In the genomic region with DNA sequence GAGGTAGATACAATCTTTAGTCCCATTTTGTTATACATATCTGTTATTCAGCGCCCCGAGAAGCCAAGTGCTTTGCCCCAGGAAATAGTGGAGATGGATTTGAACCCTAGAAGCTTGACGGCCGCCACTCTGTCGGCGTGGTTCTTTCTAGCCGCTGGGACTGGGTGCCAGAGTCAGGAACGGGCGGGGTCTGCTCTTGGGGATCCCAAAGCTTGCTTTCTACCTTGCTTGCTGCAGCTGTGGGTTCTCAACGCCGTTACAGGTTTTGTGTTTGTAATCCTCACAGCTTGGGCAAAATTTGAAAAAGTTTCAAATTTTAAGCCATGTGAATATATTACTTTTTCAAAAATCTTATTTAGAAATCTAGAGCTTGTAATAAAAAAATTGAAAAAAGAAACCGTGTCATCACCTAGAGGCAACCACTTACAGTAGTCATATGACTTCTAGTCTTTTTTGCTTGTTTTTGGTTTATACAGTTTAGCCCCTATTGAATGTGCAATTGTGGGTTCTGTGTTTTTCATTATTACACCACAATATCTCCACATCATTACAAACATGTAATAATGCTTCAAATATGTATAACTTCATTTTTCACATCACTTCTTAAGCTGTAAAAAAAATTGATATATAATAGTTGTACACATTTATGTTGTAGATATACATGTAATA, we compare ENCODE assay signal across 8 cellular contexts. TPM values are rescaled to one million over a fixed set of nuclear protein-coding genes. Genes with fewer than 3 reads are reported as not detected.
DNase-seq lines count a peak whose midpoint lies in the region; ATAC-seq and TF ChIP-seq lines count a peak whose summit lies in the region.

No MANE protein-coding gene starts in this region.

- H3K27me3 ChIP-seq in sigmoid colon, result no peaks in the 10 kb centered on the region

- peaks cover 0 to 14% (median under 1%) of the 10 kb centered on the region in 4 donors for H3K36me3 ChIP-seq in sigmoid colon

- no peak for TF ChIP-seq POLR2A in sigmoid colon (IDR thresholded peaks at IDR 0.05)

- peak overlapping the region; percentile 83 to 98 (median 92) for H3K27ac ChIP-seq in sigmoid colon

- POLR2A ChIA-PET in AG04449 (lab: Yijun Ruan, JAX), result interaction anchor here (1.2 to 1.9 kb wide), 3 partner anchors 11 to 154 kb away, joined by 5 to 6 read pairs (median 6); a partner anchor contains a TSS

- no peak for DNase-seq in AG04449 (ENCODE audit: low read depth, low spot score)
- peak; percentile 54 for DNase-seq in NCI-H2227 (lab: John Stamatoyannopoulos, UW; ENCODE audit: unreplicated experiment)
- peak in 1 of 2 donors; percentile 54 for DNase-seq in activated naive CD4-positive, alpha-beta T cell treated with anti-CD3 and anti-CD28 coated beads, Interleukin-2, amount 50 U/mL, for 72 hours (ENCODE audit: low spot score in 2 of 2)
- peak; percentile 46 for DNase-seq in left ventricle myocardium superior
- DNase-seq in sigmoid colon, result no peak
- DNase-seq in GF-D8 (lab: John Stamatoyannopoulos, UW), result no peak

- H3K27ac Mint-ChIP-seq in activated naive CD4-positive, alpha-beta T cell treated with anti-CD3 and anti-CD28 coated beads, Interleukin-2, amount 50 U/mL, for 72 hours, result peak overlapping the region; percentile 95 to 99

- CTCF ChIA-PET in AG04449 (lab: Yijun Ruan, JAX), result interaction anchor here (0.6 to 4.0 kb wide), 7 partner anchors 9 to 326 kb away, joined by 3 to 67 read pairs (median 6); no protein-coding TSS in a partner anchor

- peak overlapping the region; percentile 88 for H3K4me3 ChIP-seq in AG04449 (ENCODE audit: low read depth, low read length)
- H3K4me3 ChIP-seq in sigmoid colon, result peak overlapping the region; percentile 51 to 78 (median 67)

- ATAC-seq in GM19328 (IDR thresholded peaks at IDR 0.05; ENCODE audit: unreplicated experiment), result peak; percentile 13
- ATAC-seq in activated naive CD4-positive, alpha-beta T cell treated with anti-CD3 and anti-CD28 coated beads, Interleukin-2, amount 50 U/mL, for 72 hours, result peak; percentile 34 to 40
- ATAC-seq in left ventricle myocardium superior, result peak; percentile 3
- no peak for ATAC-seq in GM19395 (IDR thresholded peaks at IDR 0.05; ENCODE audit: unreplicated experiment)

- H3K4me1 ChIP-seq in sigmoid colon, result peaks cover 0 to 59% (median 35%) of the 10 kb centered on the region in 4 donors

- 0 to 1% methylated on average over 12 of the region's 12 CpGs for WGBS in sigmoid colon, 2 donors

- TF ChIP-seq CTCF in AG04449 (IDR thresholded peaks at IDR 0.05; ENCODE audit: insufficient read depth, low read length, missing control alignments) (no peak), sigmoid colon (IDR thresholded peaks at IDR 0.05) (no peak)

- no peaks in the 10 kb centered on the region for H3K9me3 Mint-ChIP-seq in activated naive CD4-positive, alpha-beta T cell treated with anti-CD3 and anti-CD28 coated beads, Interleukin-2, amount 50 U/mL, for 72 hours

- peaks cover 10 to 21% of the 10 kb centered on the region in 2 donors for H3K36me3 Mint-ChIP-seq in activated naive CD4-positive, alpha-beta T cell treated with anti-CD3 and anti-CD28 coated beads, Interleukin-2, amount 50 U/mL, for 72 hours

- no peaks in the 10 kb centered on the region for H3K9me3 ChIP-seq in sigmoid colon

- intact Hi-C loops in left ventricle myocardium superior (cut with micrococcal nuclease) (no loop called here), sigmoid colon (cut with DNase I) (loop anchor here (2.0 kb wide), 1 partner anchor 42 kb away; a partner anchor contains a TSS)

- no peak for TF ChIP-seq EP300 in sigmoid colon (IDR thresholded peaks at IDR 0.05)

RNA-seq across cellular contexts. Expression of a gene that starts 0.8 kb away (rescaled TPM):
- total RNA-seq in activated naive CD4-positive, alpha-beta T cell treated with anti-CD3 and anti-CD28 coated beads, Interleukin-2, amount 50 U/mL, for 72 hours, result 10 to 100 TPM; 72.0 to 82.9 TPM
- total RNA-seq in left ventricle myocardium superior, result 154 TPM
- 100 to 1,000 TPM; 148 to 181 (median 165) TPM for total RNA-seq in sigmoid colon
- 100 to 1,000 TPM; 149 to 259 (median 237) TPM for polyA plus RNA-seq in sigmoid colon

RNA-seq across cellular contexts. Expression of a gene that starts 41.5 kb away (rescaled TPM):
- total RNA-seq in activated naive CD4-positive, alpha-beta T cell treated with anti-CD3 and anti-CD28 coated beads, Interleukin-2, amount 50 U/mL, for 72 hours, result 1 to 10 TPM; 1.3 to 1.9 TPM
- total RNA-seq in left ventricle myocardium superior (137 TPM), sigmoid colon (10 to 100 TPM; 51.0 to 88.1 (median 77.8) TPM)
- polyA plus RNA-seq in sigmoid colon, result 10 to 100 TPM; 45.5 to 47.9 (median 46.8) TPM

Comparison
In these comparisons a context has a peak if more than half of its experiments do, and no peak if none do; other contexts are left out.
1. DNase-seq: peak in NCI-H2227 (single experiment) and left ventricle myocardium superior (single experiment); none in AG04449 (single experiment), sigmoid colon (single experiment) and GF-D8 (single experiment).
2. RNA of a gene that starts 41.5 kb away (total RNA-seq): 137 TPM in left ventricle myocardium superior (single experiment) and 51.0 to 88.1 TPM in sigmoid colon; 1.3 to 1.9 TPM in activated naive CD4-positive, alpha-beta T cell treated with anti-CD3 and anti-CD28 coated beads, Interleukin-2, amount 50 U/mL, for 72 hours; every median in the first group is over 10 times any median in the second.